Comparison of ENCODE assay signal across 19 cellular contexts in genomic region chr2:205056066-205056678, GRCh38.
DNase-seq lines count a peak whose midpoint lies in the region; FAIRE-seq and TF ChIP-seq lines count a peak whose summit lies in the region.
"Had no signal": no experiment of that assay in that cellular context is flagged by ENCODE, and none has a peak within 500 bp of the region (broad histone marks: within the 10 kb centered on the region; RNA-seq: fewer than 3 reads in every experiment).

No MANE protein-coding gene starts in this region.

- CTCF ChIA-PET in activated naive CD4-positive, alpha-beta T cell treated with anti-CD3 and anti-CD28 coated beads for 36 hours (lab: Charles Lee): interaction anchor here (0.6 kb wide), 1 partner anchor 32 kb away, joined by 3 read pairs; no protein-coding TSS in a partner anchor
- CTCF ChIA-PET in H1 (lab: Charles Lee; ENCODE audit: partially characterized antibody): no interaction called here

- H3K79me2 ChIP-seq in H1 (ENCODE audit: control insufficient read depth in 1 of 2, insufficient read depth in 2 of 2, low read length in 2 of 2): no peaks in the 10 kb centered on the region
- no peaks in the 10 kb centered on the region for H3K79me2 ChIP-seq in smooth muscle cell (ENCODE audit: low read depth)

- TF ChIP-seq CTCF in H1 (IDR thresholded peaks at IDR 0.05; ENCODE audit: control extremely low read depth in 1 of 3, insufficient read depth in 1 of 3, low read depth in 1 of 3, low read length in 3 of 3) (no peak), smooth muscle cell (IDR thresholded peaks at IDR 0.05; ENCODE audit: borderline replicate concordance, insufficient read depth, poor library complexity, severe bottlenecking) (no peak), uterus (IDR thresholded peaks at IDR 0.05) (no peak)

- peak; percentile 24 for FAIRE-seq in H1 (lab: Jason Lieb, UNC)

- no peak for TF ChIP-seq EP300 in H1 (IDR thresholded peaks at IDR 0.05; ENCODE audit: borderline replicate concordance in 1 of 2, low read depth in 2 of 2, low read length in 2 of 2)

- no peak for TF ChIP-seq RAD21 in H1 (IDR thresholded peaks at IDR 0.05 in 1 of 2, conservative IDR thresholded peaks at IDR 0.05 in 1 of 2; ENCODE audit: low read depth in 2 of 2, low read length in 2 of 2)

- no peak overlapping the region for H2AK5ac ChIP-seq in H1 (ENCODE audit: low read depth, low read length)

- no peak overlapping the region for H2BK20ac ChIP-seq in H1 (ENCODE audit: low read length)

- H3K79me1 ChIP-seq in H1 (ENCODE audit: low read depth, low read length): no peaks in the 10 kb centered on the region

- H3K4me3 ChIP-seq in H1 (ENCODE audit: extremely low read depth in 1 of 4, insufficient read depth in 2 of 4, low read depth in 3 of 4, low read length in 4 of 4): no peak overlapping the region
- H3K4me3 ChIP-seq in smooth muscle cell: peak overlapping the region; percentile 19
- H3K4me3 ChIP-seq in uterus: peak overlapping the region in 1 of 2 donors; percentile 0
- H3K4me3 ChIP-seq: left ventricle myocardium inferior had no signal

- no peak overlapping the region for H4K5ac ChIP-seq in H1 (ENCODE audit: insufficient read length, low read depth, low read length)

- peak overlapping the region; percentile 10 for H3K27ac Mint-ChIP-seq in activated naive CD4-positive, alpha-beta T cell treated with anti-CD3 and anti-CD28 coated beads for 36 hours
- H3K27ac Mint-ChIP-seq: stimulated activated naive CD8-positive, alpha-beta T cell treated with anti-CD3 and anti-CD28 coated beads, Interleukin-15, Interleukin-2, amounts not matched to agents 100 ng/mL and 50 ng/mL, for 24 hours had no signal

- no peak overlapping the region for H2BK12ac ChIP-seq in H1 (ENCODE audit: low read depth, low read length)

- H3K4me1 ChIP-seq in H1 (replicated peaks in 1 of 4; ENCODE audit: control insufficient read depth in 3 of 4, insufficient read depth in 4 of 4, low read length in 3 of 4) (peaks cover 0 to 3% (median 1%) of the 10 kb centered on the region in 4 experiments; a peak in 1 of 7 replicates), smooth muscle cell (ENCODE audit: low read depth) (no peaks in the 10 kb centered on the region), uterus (peaks cover 0 to 4% of the 10 kb centered on the region in 2 donors)
- H3K4me1 ChIP-seq: foreskin keratinocyte had no signal

- H3K9me3 ChIP-seq in H1 (ENCODE audit: insufficient read depth in 2 of 2, low read depth in 1 of 2, low read length in 1 of 2) (peaks cover 0 to 7% of the 10 kb centered on the region in 2 experiments; a peak in 2 of 4 replicates), smooth muscle cell (replicated peaks; ENCODE audit: low read depth) (no peaks in the 10 kb centered on the region), uterus (no peaks in the 10 kb centered on the region)

- H4K20me1 ChIP-seq in H1 (replicated peaks in 1 of 2; ENCODE audit: control insufficient read depth in 1 of 2, insufficient read depth in 2 of 2, low read length in 2 of 2) (no peaks in the 10 kb centered on the region), smooth muscle cell (ENCODE audit: low read depth) (no peaks in the 10 kb centered on the region)

- no peaks in the 10 kb centered on the region for H3K27me3 Mint-ChIP-seq in activated naive CD4-positive, alpha-beta T cell treated with anti-CD3 and anti-CD28 coated beads for 36 hours (ENCODE audit: low read depth)
- H3K27me3 Mint-ChIP-seq: stimulated activated naive CD8-positive, alpha-beta T cell treated with anti-CD3 and anti-CD28 coated beads, Interleukin-15, Interleukin-2, amounts not matched to agents 100 ng/mL and 50 ng/mL, for 24 hours had no signal

- H3K4me2 ChIP-seq in H1 (ENCODE audit: insufficient read depth in 1 of 2, low read depth in 2 of 2, low read length in 2 of 2) (no peak overlapping the region), smooth muscle cell (peak overlapping the region; percentile 75)

- no peak overlapping the region for H3K4ac ChIP-seq in H1 (replicated peaks; ENCODE audit: insufficient read length, low read depth, low read length)

- POLR2A ChIA-PET in H1 (lab: Charles Lee; ENCODE audit: partially characterized antibody): no interaction called here

- H2BK5ac ChIP-seq in H1 (ENCODE audit: low read depth, low read length): no peak overlapping the region

- H2AFZ ChIP-seq in H1 (ENCODE audit: low read length) (no peak overlapping the region), smooth muscle cell (ENCODE audit: low read depth) (peak overlapping the region; percentile 76)

- no peaks in the 10 kb centered on the region for H3K36me3 Mint-ChIP-seq in activated naive CD4-positive, alpha-beta T cell treated with anti-CD3 and anti-CD28 coated beads for 36 hours (ENCODE audit: low read depth)

- H3K36me3 ChIP-seq in H1 (ENCODE audit: control insufficient read depth in 2 of 4, insufficient read depth in 4 of 4, low read length in 3 of 4) (0 out of 8 replicates have a peak, but pooled peaks cover 0 to 4% (median 0%) of the 10 kb centered on the region in 4 experiments), smooth muscle cell (ENCODE audit: low read depth) (no peaks in the 10 kb centered on the region), uterus (no peaks in the 10 kb centered on the region)
- H3K36me3 ChIP-seq: left ventricle myocardium inferior had no signal

- intact Hi-C loops in activated naive CD4-positive, alpha-beta T cell treated with anti-CD3 and anti-CD28 coated beads for 36 hours (cut with micrococcal nuclease): no loop called here
- intact Hi-C loops in uterus (cut with DNase I; ENCODE audit: low total_unique reads): no loop called here

- H3K9ac ChIP-seq in H1 (replicated peaks in 1 of 4; ENCODE audit: extremely low read depth in 1 of 4, low read depth in 3 of 4, low read length in 3 of 4) (no peak overlapping the region), smooth muscle cell (ENCODE audit: low read depth) (peak overlapping the region; percentile 33)

- H3K56ac ChIP-seq in H1 (replicated peaks; ENCODE audit: insufficient read length, low read depth, low read length): no peak overlapping the region

- H3K27me3 ChIP-seq in H1 (replicated peaks in 1 of 4; ENCODE audit: control insufficient read depth in 3 of 4, extremely low read depth in 1 of 4, insufficient read depth in 3 of 4, low read length in 3 of 4) (no peaks in the 10 kb centered on the region), smooth muscle cell (ENCODE audit: low read depth) (no peaks in the 10 kb centered on the region), uterus (no peaks in the 10 kb centered on the region)
- H3K27me3 ChIP-seq: foreskin keratinocyte had no signal

- TF ChIP-seq POLR2A in H1 (IDR thresholded peaks at IDR 0.05; ENCODE audit: control extremely low read depth in 1 of 2, low read depth in 2 of 2, low read length in 2 of 2) (no peak), uterus (IDR thresholded peaks at IDR 0.05) (no peak)

- no peak overlapping the region for H3K14ac ChIP-seq in H1 (ENCODE audit: insufficient read length)

- peaks cover 14% of the 10 kb centered on the region for H3K9me3 Mint-ChIP-seq in activated naive CD4-positive, alpha-beta T cell treated with anti-CD3 and anti-CD28 coated beads for 36 hours

- no peak overlapping the region for H3K23ac ChIP-seq in H1 (ENCODE audit: insufficient read length)

- no peak for DNase-seq in activated naive CD4-positive, alpha-beta T cell treated with anti-CD3 and anti-CD28 coated beads for 36 hours
- DNase-seq in activated naive CD4-positive, alpha-beta T cell treated with Interleukin-2 at 50 U/mL for 16 hours: no peak
- DNase-seq in NCI-H2171 treated with DMSO at 0.1 percent for 48 hours (lab: John Stamatoyannopoulos, UW): peak; percentile 61
- no peak for DNase-seq in H1 (ENCODE audit: low read depth in 1 of 2, low spot score in 2 of 2)
- DNase-seq in smooth muscle cell (lab: John Stamatoyannopoulos, UW; ENCODE audit: unreplicated experiment): no peak
- no peak for DNase-seq in RKO (ENCODE audit: low spot score)
- DNase-seq in epidermal melanocyte (ENCODE audit: insufficient read length, low spot score): no peak
- DNase-seq in uterus: no peak
- DNase-seq: activated gamma-delta T cell treated with Interleukin-2 at 50 U/mL for 16 hours; DMS153; foreskin keratinocyte; Karpas-422; left ventricle myocardium inferior; NCI-H146; NCI-H446 treated with DMSO at 0.1 percent for 48 hours; Right ventricle myocardium superior; stimulated activated CD4-positive, alpha-beta T cell treated with anti-CD3 and anti-CD28 coated beads, Interleukin-12 subunit alpha, Interleukin-12 subunit beta, amount 100 ng/mL, for 4 hours; T1000 had no signal

- H3K4me3 Mint-ChIP-seq in activated naive CD4-positive, alpha-beta T cell treated with anti-CD3 and anti-CD28 coated beads for 36 hours: peak overlapping the region; percentile 28
- H3K4me3 Mint-ChIP-seq: stimulated activated naive CD8-positive, alpha-beta T cell treated with anti-CD3 and anti-CD28 coated beads, Interleukin-15, Interleukin-2, amounts not matched to agents 100 ng/mL and 50 ng/mL, for 24 hours had no signal

- H3K23me2 ChIP-seq in H1 (ENCODE audit: low read depth, low read length): no peaks in the 10 kb centered on the region

- H3F3A ChIP-seq in smooth muscle cell (ENCODE audit: low read depth): peaks cover 4% of the 10 kb centered on the region

- H3K27ac ChIP-seq in H1 (ENCODE audit: low read depth, low read length): no peak overlapping the region
- H3K27ac ChIP-seq in smooth muscle cell (ENCODE audit: low read depth): peak overlapping the region; percentile 30
- H3K27ac ChIP-seq in uterus: no peak overlapping the region
- H3K27ac ChIP-seq: foreskin keratinocyte, left ventricle myocardium inferior had no signal

- H3K18ac ChIP-seq in H1 (ENCODE audit: extremely low read depth, low read length): no peak overlapping the region

- H4K91ac ChIP-seq in H1 (replicated peaks; ENCODE audit: insufficient read length, low read length): no peak overlapping the region

- peaks cover 33% of the 10 kb centered on the region for H3K4me1 Mint-ChIP-seq in activated naive CD4-positive, alpha-beta T cell treated with anti-CD3 and anti-CD28 coated beads for 36 hours (ENCODE audit: low read depth)

- H4K8ac ChIP-seq in H1 (ENCODE audit: extremely low read depth, insufficient read depth, low read length): no peak overlapping the region

- no peak overlapping the region for H2BK15ac ChIP-seq in H1 (ENCODE audit: low read length)

- no peak overlapping the region for H2BK120ac ChIP-seq in H1 (replicated peaks; ENCODE audit: low read depth, low read length)

- WGBS in H1 (ENCODE audit: extremely low coverage in 1 of 2, insufficient coverage in 1 of 2, insufficient read length in 1 of 2, insufficient replicate concordance in 2 of 2, low coverage in 1 of 2, low lambda C conversion rate in 2 of 2, missing lambda C conversion rate in 1 of 2), 2 experiments: 83% methylated on average over 7 of the region's 7 CpGs; no CpG with 5 or more reads in 1 of the 2 experiments
- WGBS in smooth muscle cell (ENCODE audit: low lambda C conversion rate): 16% methylated on average over 7 of the region's 7 CpGs

TF ChIP-seq in H1, 55 proteins besides CTCF, POLR2A, EP300 and RAD21 (continues in another document):
- TF ChIP-seq MAX (IDR thresholded peaks at IDR 0.05) (no peak), NRF1 (IDR thresholded peaks at IDR 0.05; ENCODE audit: low read depth, low read length) (no peak), CEBPB (IDR thresholded peaks at IDR 0.05; ENCODE audit: low read depth, low read length) (no peak)
